In the genomic region with DNA sequence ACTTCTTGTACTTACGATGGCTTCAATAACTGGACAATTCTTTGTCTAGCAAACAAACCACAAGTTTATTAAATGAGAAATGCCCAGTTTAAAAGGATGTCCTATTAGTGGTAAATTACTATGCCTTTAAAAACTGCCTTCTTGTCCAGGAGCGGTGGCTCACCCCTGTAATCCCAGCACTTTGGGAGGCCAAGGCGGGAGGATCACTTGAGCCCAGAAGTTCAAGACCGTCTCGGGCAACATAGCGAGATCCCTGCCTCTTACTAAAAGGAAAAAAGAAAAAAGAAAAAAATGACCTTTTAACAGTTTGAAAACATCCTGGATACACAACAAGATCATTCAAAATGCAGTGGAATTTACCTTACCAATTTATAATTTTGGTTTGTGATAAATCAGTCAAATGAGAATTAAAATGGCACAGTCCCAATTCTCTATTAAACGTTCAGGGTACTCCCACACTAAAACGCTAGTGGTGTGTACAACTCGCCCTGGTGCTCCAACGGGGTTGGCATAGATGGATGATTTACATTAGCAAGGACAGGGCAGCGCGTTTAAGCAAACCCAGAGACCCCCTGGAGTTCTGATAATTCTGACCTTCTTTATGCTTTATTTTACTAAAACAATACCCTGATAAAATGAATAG, we compare ENCODE assay signal across 8 cellular contexts. TPM values are rescaled to one million over a fixed set of nuclear protein-coding genes. Genes with fewer than 3 reads are reported as not detected.
A peak's percentile ranks its signal among the peaks of the same experiment; 100 is the strongest.
DNase-seq lines count a peak whose midpoint lies in the region; ATAC-seq, FAIRE-seq and TF ChIP-seq lines count a peak whose summit lies in the region.

No MANE protein-coding gene starts in this region.

- H3K4me3 Mint-ChIP-seq in endodermal cell (peak overlapping the region; percentile 81), osteocyte (ENCODE audit: unreplicated experiment) (peak overlapping the region; percentile 84)

- H4K20me1 ChIP-seq in OCI-LY7 (ENCODE audit: insufficient read depth, low read length), result peaks cover 22% of the 10 kb centered on the region

- FAIRE-seq in GM19239 (lab: Jason Lieb, UNC), result peak; percentile 53

- H3K9me3 Mint-ChIP-seq in endodermal cell, result no peaks in the 10 kb centered on the region
- no peaks in the 10 kb centered on the region for H3K9me3 Mint-ChIP-seq in osteocyte (ENCODE audit: unreplicated experiment)

- no peaks in the 10 kb centered on the region for H3K9me3 ChIP-seq in OCI-LY7 (ENCODE audit: low read length)
- no peaks in the 10 kb centered on the region for H3K9me3 ChIP-seq in endodermal cell (ENCODE audit: control insufficient read depth, low read length)

- H3K4me2 ChIP-seq in OCI-LY7 (ENCODE audit: low read length), result peak overlapping the region; percentile 91

- H3K27ac ChIP-seq in OCI-LY7 (ENCODE audit: low read depth, low read length, poor library complexity, severe bottlenecking), result peak overlapping the region; percentile 97
- peak overlapping the region; percentile 100 for H3K27ac ChIP-seq in endodermal cell (ENCODE audit: low read depth, low read length)

- H3K4me1 ChIP-seq in OCI-LY7 (ENCODE audit: insufficient read depth, low read length, poor library complexity, severe bottlenecking) (peaks cover 51% of the 10 kb centered on the region), endodermal cell (ENCODE audit: control insufficient read depth, insufficient read depth, low read length) (peaks cover 4% of the 10 kb centered on the region)

- peaks cover 39% of the 10 kb centered on the region for H3K4me1 Mint-ChIP-seq in endodermal cell
- peaks cover 47% of the 10 kb centered on the region for H3K4me1 Mint-ChIP-seq in osteocyte (ENCODE audit: unreplicated experiment)

- H3K79me2 ChIP-seq in OCI-LY7 (ENCODE audit: insufficient read depth, low read depth, low read length), result peaks cover 81% of the 10 kb centered on the region

- no TSS peak for BruUV-seq in OCI-LY7 (replicated peaks; lab: Mats Ljungman, UMichigan)

- H3K36me3 ChIP-seq in OCI-LY7 (ENCODE audit: insufficient read depth, low read length), result peaks cover 54% of the 10 kb centered on the region
- peaks cover 28% of the 10 kb centered on the region for H3K36me3 ChIP-seq in endodermal cell (ENCODE audit: control insufficient read depth, insufficient read depth, low read length)

- H3K9ac ChIP-seq in endodermal cell (ENCODE audit: extremely low read depth, low read length, poor library complexity, severe bottlenecking), result peak overlapping the region; percentile 96

- H3K27ac Mint-ChIP-seq in endodermal cell, result peak overlapping the region; percentile 92
- H3K27ac Mint-ChIP-seq in osteocyte (ENCODE audit: unreplicated experiment), result peak overlapping the region; percentile 94

- H3K36me3 Mint-ChIP-seq in endodermal cell (ENCODE audit: low read depth), result peaks cover 18% of the 10 kb centered on the region
- peaks cover 6% of the 10 kb centered on the region for H3K36me3 Mint-ChIP-seq in osteocyte (ENCODE audit: unreplicated experiment)

- 35 to 48% methylated on average over 11 to 12 of the region's 12 CpGs for WGBS in endodermal cell (ENCODE audit: insufficient coverage in 1 of 2, insufficient read length in 1 of 2), 2 experiments

- no peaks in the 10 kb centered on the region for H3K27me3 ChIP-seq in endodermal cell (ENCODE audit: control insufficient read depth, insufficient read depth, low read length, poor library complexity, severe bottlenecking)

- H3K27me3 Mint-ChIP-seq in endodermal cell (ENCODE audit: insufficient read depth), result no peaks in the 10 kb centered on the region
- H3K27me3 Mint-ChIP-seq in osteocyte (ENCODE audit: unreplicated experiment), result no peaks in the 10 kb centered on the region

- POLR2A ChIA-PET in OCI-LY7 (lab: Charles Lee), result interaction anchor here (0.6 to 1.7 kb wide), 10 partner anchors 10 to 96 kb away, joined by 3 to 6 read pairs (median 3); partner anchors contain the start of gene RMND1

- no peak for TF ChIP-seq CTCF in OCI-LY7 (conservative IDR thresholded peaks at IDR 0.05; ENCODE audit: low read length)
- no peak for TF ChIP-seq CTCF in endodermal cell (conservative IDR thresholded peaks at IDR 0.05)
- no peak for TF ChIP-seq CTCF in osteocyte (IDR thresholded peaks at IDR 0.05)

- ATAC-seq in GM19467 (IDR thresholded peaks at IDR 0.05; ENCODE audit: unreplicated experiment), result no peak
- no peak for ATAC-seq in HG03571 (IDR thresholded peaks at IDR 0.05; ENCODE audit: unreplicated experiment)

- CTCF ChIA-PET in OCI-LY7 (lab: Charles Lee; ENCODE audit: unreplicated experiment), result interaction anchor here (0.6 kb wide), 1 partner anchor 15 kb away, joined by 3 read pairs; no protein-coding TSS in a partner anchor

- intact Hi-C loops in OCI-LY7 (cut with micrococcal nuclease; ENCODE audit: unreplicated experiment), result no loop called here

- DNase-seq in GM19239 (ENCODE audit: insufficient read length, low spot score), result no peak
- no peak for DNase-seq in OCI-LY7 (ENCODE audit: low spot score)
- no peak for DNase-seq in endodermal cell
- no peak for DNase-seq in osteocyte (ENCODE audit: extremely low spot score, unreplicated experiment)
- DNase-seq in DMS79 (lab: John Stamatoyannopoulos, UW), result no peak
- DNase-seq in inferior parietal cortex (ENCODE audit: extremely low spot score), result no peak

- H3K4me3 ChIP-seq in OCI-LY7 (ENCODE audit: low read depth, low read length, poor library complexity, severe bottlenecking), result peak overlapping the region; percentile 99
- H3K4me3 ChIP-seq in endodermal cell (ENCODE audit: low read length), result peak overlapping the region; percentile 92

- H3K9me2 ChIP-seq in OCI-LY7 (ENCODE audit: insufficient read depth, low read length), result no peaks in the 10 kb centered on the region

- H2AFZ ChIP-seq in OCI-LY7 (ENCODE audit: low read length), result peak overlapping the region; percentile 16; the same call in 1 of the 2 replicates

RNA-seq across cellular contexts. Expression of gene ZBTB2, which starts 2.2 kb away (rescaled TPM):
- 16.4 and 17.0 TPM in 2 replicates for total RNA-seq in OCI-LY7 (2014; rRNA removed; shearing (Covaris generic))
- total RNA-seq in OCI-LY7 (2022) (17.0 and 18.4 TPM in 2 replicates), endodermal cell (10 to 100 TPM; 11.4 to 15.2 TPM), osteocyte (12.3 and 12.6 TPM in 2 replicates)
- polyA plus RNA-seq in endodermal cell (2013, experiment 1 of 2), result 11.3 TPM
- polyA plus RNA-seq in endodermal cell (2013, experiment 2 of 2), result 11.1 TPM
